ENCODE assay signal across 26 cellular contexts in the genomic region with DNA sequence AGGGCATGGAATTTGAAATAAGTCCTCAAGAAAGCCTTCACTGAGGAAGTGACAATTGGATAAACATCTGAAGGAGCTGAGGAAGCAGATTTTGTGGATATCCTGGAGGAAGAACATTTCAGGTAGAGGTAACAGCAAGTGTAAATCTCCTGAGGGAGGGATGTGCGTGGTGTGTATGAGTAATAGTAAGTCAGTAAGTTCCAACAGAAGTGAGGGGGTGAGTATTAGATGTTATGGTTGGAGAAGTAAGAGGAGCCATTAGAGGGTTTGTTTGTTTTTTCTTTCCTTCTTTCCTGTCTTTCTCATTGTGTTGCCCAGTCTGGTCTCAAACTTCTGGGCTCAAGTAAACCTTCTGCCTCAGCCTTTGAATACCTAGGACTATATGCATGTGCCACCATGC.
"Had no signal": no experiment of that assay in that cellular context is flagged by ENCODE, and none has a peak within 500 bp of the region (broad histone marks: within the 10 kb centered on the region; RNA-seq: fewer than 3 reads in every experiment).

No MANE protein-coding gene starts in this region.

- H3K27me3 ChIP-seq: ascending aorta, heart left ventricle, left lung, right lobe of liver, uterus had no signal

- H3K36me3 ChIP-seq: ascending aorta, heart left ventricle, left lung, lower lobe of right lung, right lobe of liver, uterus had no signal

- H3K9me3 ChIP-seq: ascending aorta, heart left ventricle, left lung, lower lobe of right lung, mucosa of descending colon, right lobe of liver, uterus had no signal

- H3K4me1 ChIP-seq: ascending aorta, heart left ventricle, left lung, lower lobe of right lung, right lobe of liver, uterus had no signal

- DNase-seq: activated CD4-positive, alpha-beta memory T cell treated with anti-CD3 and anti-CD28 coated beads for 36 hours; activated CD4-positive, alpha-beta T cell treated with anti-CD3 and anti-CD28 coated beads, Interleukin-2, amount 10 ng/mL, durations not matched to agents 24 days and 14 days; activated CD4-positive, CD25-positive, alpha-beta regulatory T cell treated with anti-CD3 and anti-CD28 coated beads, Interleukin-2, amount 50 U/mL, for 72 hours; activated CD8-positive, alpha-beta memory T cell treated with anti-CD3 and anti-CD28 coated beads, Interleukin-2, amount 50 U/mL, for 4 hours; activated effector memory CD4-positive, alpha-beta T cell treated with anti-CD3 and anti-CD28 coated beads, Interleukin-2, amount 50 U/mL, for 16 hours; activated naive CD4-positive, alpha-beta T cell treated with anti-CD3 and anti-CD28 coated beads, Interleukin-2, amount 10 ng/mL, durations not matched to agents 7 days and 5 days; activated naive CD8-positive, alpha-beta T cell treated with anti-CD3 and anti-CD28 coated beads, Interleukin-2, amount 10 ng/mL, durations not matched to agents 7 days and 5 days; activated T-cell treated with anti-CD3 and anti-CD28 coated beads, Interleukin-2, amount 50 U/mL, for 1 hour; dermis blood vessel endothelial cell; effector CD4-positive, alpha-beta T cell; erythroblast; heart left ventricle; hypothalamus; immature natural killer cell; left lung; lower lobe of right lung; mesendoderm; mucosa of descending colon; right lobe of liver; stimulated activated CD4-positive, alpha-beta T cell treated with anti-CD3 and anti-CD28 coated beads, Interleukin-12 subunit alpha, Interleukin-12 subunit beta, amount 100 ng/mL, for 4 hours; stimulated activated CD4-positive, alpha-beta T cell treated with anti-CD3 and anti-CD28 coated beads, Interleukin-4, amount 100 ng/mL, for 1 hour; T-helper 2 cell; uterus had no signal

- H3K27ac ChIP-seq: ascending aorta, heart left ventricle, left lung, lower lobe of right lung, right lobe of liver, skin epidermis, uterus had no signal

- H3K4me3 ChIP-seq: ascending aorta, heart left ventricle, left lung, lower lobe of right lung, mucosa of descending colon, right lobe of liver, skin epidermis, uterus had no signal

- ATAC-seq: heart left ventricle; left lung; lower lobe of right lung; mucosa of descending colon; natural killer cell treated with Interleukin-12 subunit alpha and Interleukin-12 subunit beta and Interleukin-15 and Interleukin-18, amount 100 ng/mL, for 72 hours; right lobe of liver had no signal
